Comparison of ENCODE assay signal across 8 cellular contexts in the genomic region with DNA sequence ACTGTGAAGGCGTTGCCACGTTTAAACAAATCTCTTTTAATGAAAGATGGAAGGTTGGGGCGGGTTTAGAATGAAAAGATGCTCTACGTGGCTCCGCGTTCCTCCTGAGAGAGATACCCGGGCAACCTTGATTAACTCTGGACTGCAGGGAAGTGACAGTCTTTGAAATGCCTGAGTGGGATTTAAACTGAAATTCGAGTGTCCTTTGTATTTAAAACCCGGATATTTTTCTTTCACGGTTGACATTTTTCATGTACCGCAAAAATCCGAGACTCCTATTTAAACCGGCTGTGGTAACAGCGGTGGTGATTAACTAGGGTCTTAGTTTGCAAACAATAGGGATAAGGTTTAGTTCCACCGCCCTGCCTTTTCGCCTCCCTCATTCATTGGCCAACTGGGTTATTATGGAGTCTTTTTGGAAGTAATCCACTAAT. TPM values are rescaled to one million over a fixed set of nuclear protein-coding genes. Genes with fewer than 3 reads are reported as not detected.
DNase-seq lines count a peak whose midpoint lies in the region; ATAC-seq and TF ChIP-seq lines count a peak whose summit lies in the region.

No MANE protein-coding gene starts in this region.

- no peaks in the 10 kb centered on the region for H3K27me3 Mint-ChIP-seq in activated CD4-positive, alpha-beta memory T cell treated with anti-CD3 and anti-CD28 coated beads, Interleukin-2, amount 10 ng/mL, durations not matched to agents 7 days and 5 days

- H3K36me3 Mint-ChIP-seq in activated CD4-positive, alpha-beta memory T cell treated with anti-CD3 and anti-CD28 coated beads, Interleukin-2, amount 10 ng/mL, durations not matched to agents 7 days and 5 days (ENCODE audit: low read depth) = peaks cover 42% of the 10 kb centered on the region

- peak overlapping the region; percentile 100 for H3K4me3 Mint-ChIP-seq in activated CD4-positive, alpha-beta memory T cell treated with anti-CD3 and anti-CD28 coated beads, Interleukin-2, amount 10 ng/mL, durations not matched to agents 7 days and 5 days

- H3K4me1 ChIP-seq in rectal smooth muscle tissue (ENCODE audit: control insufficient read depth, insufficient read depth, low read length) = peaks cover 3% of the 10 kb centered on the region

- H3K9ac ChIP-seq in rectal smooth muscle tissue (ENCODE audit: low read length) = peak overlapping the region; percentile 97

- in situ Hi-C loops in Caki2 (cut with HindIII; ENCODE audit: low pct_unique_long_range_greater_than_20kb, low sequenced_read_pairs) = no loop called here

- peak overlapping the region; percentile 81 for H3K27ac ChIP-seq in rectal smooth muscle tissue (ENCODE audit: low read depth, low read length)

- H3K27ac Mint-ChIP-seq in activated CD4-positive, alpha-beta memory T cell treated with anti-CD3 and anti-CD28 coated beads, Interleukin-2, amount 10 ng/mL, durations not matched to agents 7 days and 5 days = peak overlapping the region; percentile 99

- intact Hi-C loops in left cardiac atrium (cut with DNase I) = no loop called here

- CTCF ChIA-PET in activated CD4-positive, alpha-beta memory T cell treated with anti-CD3 and anti-CD28 coated beads, Interleukin-2, amount 10 ng/mL, durations not matched to agents 7 days and 5 days (lab: Charles Lee) = no interaction called here

- ATAC-seq in GM21529 (IDR thresholded peaks at IDR 0.05; ENCODE audit: unreplicated experiment) = peak; percentile 17
- peak; percentile 16 to 34 for ATAC-seq in left cardiac atrium

- no peak for TF ChIP-seq POLR2A in NB4 (IDR thresholded peaks at IDR 0.05; ENCODE audit: extremely low read depth, insufficient read length)

- no peaks in the 10 kb centered on the region for H3K36me3 ChIP-seq in rectal smooth muscle tissue (ENCODE audit: control insufficient read depth, insufficient read depth, low read length)

- DNase-seq in Caki2 (ENCODE audit: low read depth) (peak; percentile 23), NB4 (ENCODE audit: low read depth) (peak; percentile 47), left cardiac atrium (no peak), cortex of kidney (lab: John Stamatoyannopoulos, UW) (no peak), midbrain (lab: John Stamatoyannopoulos, UW) (no peak)
- no peak for DNase-seq in activated CD4-positive, alpha-beta memory T cell treated with anti-CD3 and anti-CD28 coated beads, Interleukin-2, amount 10 ng/mL, durations not matched to agents 7 days and 5 days

- no peaks in the 10 kb centered on the region for H3K27me3 ChIP-seq in rectal smooth muscle tissue (ENCODE audit: control insufficient read depth, insufficient read depth, low read length)

- peak overlapping the region; percentile 94 for H3K4me3 ChIP-seq in NB4 (ENCODE audit: low read depth, low read length)
- H3K4me3 ChIP-seq in rectal smooth muscle tissue (ENCODE audit: low read length) = peak overlapping the region; percentile 99

- H3K4me1 Mint-ChIP-seq in activated CD4-positive, alpha-beta memory T cell treated with anti-CD3 and anti-CD28 coated beads, Interleukin-2, amount 10 ng/mL, durations not matched to agents 7 days and 5 days = peaks cover 34% of the 10 kb centered on the region

- peaks cover 2% of the 10 kb centered on the region for H3K9me3 Mint-ChIP-seq in activated CD4-positive, alpha-beta memory T cell treated with anti-CD3 and anti-CD28 coated beads, Interleukin-2, amount 10 ng/mL, durations not matched to agents 7 days and 5 days

- POLR2A ChIA-PET in activated CD4-positive, alpha-beta memory T cell treated with anti-CD3 and anti-CD28 coated beads, Interleukin-2, amount 10 ng/mL, durations not matched to agents 7 days and 5 days (lab: Charles Lee) = interaction anchor here (1.2 to 4.4 kb wide), 3 partner anchors 62 to 649 kb away, joined by 3 to 37 read pairs (median 5); a partner anchor contains a TSS

- no peak for TF ChIP-seq CTCF in NB4 (IDR thresholded peaks at IDR 0.05; ENCODE audit: low read depth, low read length)

RNA-seq across cellular contexts. Expression of a gene that starts 0.7 kb away (rescaled TPM):
- total RNA-seq in Caki2 (2014; rRNA removed; shearing (Covaris generic); ENCODE audit: low replicate concordance) = 3.7 and 16.8 TPM in 2 replicates
- total RNA-seq in activated CD4-positive, alpha-beta memory T cell treated with anti-CD3 and anti-CD28 coated beads, Interleukin-2, amount 10 ng/mL, durations not matched to agents 7 days and 5 days = 10 to 100 TPM; 37.8 to 37.9 TPM
- total RNA-seq in left cardiac atrium = 10 to 100 TPM; 11.3 to 12.1 TPM

Comparison
In these comparisons a context has a peak if more than half of its experiments do, and no peak if none do; other contexts are left out.
1. DNase-seq: peak in Caki2 (single experiment) and NB4 (single experiment); none in activated CD4-positive, alpha-beta memory T cell treated with anti-CD3 and anti-CD28 coated beads, Interleukin-2, amount 10 ng/mL, durations not matched to agents 7 days and 5 days (single experiment), left cardiac atrium (single experiment), cortex of kidney (single experiment) and midbrain (single experiment).